8 cellular contexts compared by ENCODE assay signal in the genomic region with DNA sequence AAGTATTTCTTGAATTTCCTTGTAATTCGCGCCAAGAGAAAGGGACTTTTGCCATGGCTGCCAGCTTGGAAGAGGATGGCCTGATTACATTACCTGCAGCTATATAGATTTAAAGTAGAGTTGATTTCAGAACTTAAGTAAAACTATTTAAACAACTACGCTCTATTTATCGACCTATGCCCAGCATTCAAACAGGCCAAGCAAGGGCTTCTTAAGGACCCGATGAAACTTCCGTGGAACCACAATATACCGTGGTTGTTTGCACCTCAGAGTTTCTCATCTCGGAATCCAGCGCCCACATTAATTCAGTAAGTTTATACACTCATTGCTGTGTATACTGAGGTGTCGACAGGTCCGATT. TPM values are rescaled to one million over a fixed set of nuclear protein-coding genes. Genes with fewer than 3 reads are reported as not detected.
DNase-seq lines count a peak whose midpoint lies in the region; ATAC-seq and TF ChIP-seq lines count a peak whose summit lies in the region.

No MANE protein-coding gene starts in this region.

- no peaks in the 10 kb centered on the region for H3K79me2 ChIP-seq in OCI-LY7 (ENCODE audit: insufficient read depth, low read depth, low read length)

- POLR2A ChIA-PET in OCI-LY7 (lab: Charles Lee) = no interaction called here

- WGBS in endodermal cell (ENCODE audit: insufficient coverage in 1 of 2, insufficient read length in 1 of 2), 2 experiments = 20 to 36% methylated on average over 9 to 11 of the region's 11 CpGs

- intact Hi-C loops in OCI-LY7 (cut with micrococcal nuclease; ENCODE audit: unreplicated experiment) = no loop called here

- DNase-seq in BE2C (no peak), OCI-LY7 (ENCODE audit: low spot score) (no peak), endodermal cell (no peak), neural crest cell (ENCODE audit: low read depth, low spot score) (no peak), NCI-H345 treated with DMSO at 0.1 percent for 48 hours (lab: John Stamatoyannopoulos, UW; ENCODE audit: unreplicated experiment) (no peak), DMS53 treated with DMSO at 0.1 percent for 48 hours (lab: John Stamatoyannopoulos, UW; ENCODE audit: unreplicated experiment) (no peak), KBM-7 (no peak)

- BruUV-seq in OCI-LY7 (replicated peaks; lab: Mats Ljungman, UMichigan) = no TSS peak

- H3K4me1 Mint-ChIP-seq in endodermal cell (peaks cover 31% of the 10 kb centered on the region), neural crest cell (peaks cover 43% of the 10 kb centered on the region)

- peak overlapping the region; percentile 45 for H3K9ac ChIP-seq in endodermal cell (ENCODE audit: extremely low read depth, low read length, poor library complexity, severe bottlenecking)

- TF ChIP-seq CTCF in BE2C (IDR thresholded peaks at IDR 0.05; ENCODE audit: low read depth, low read length) (no peak), OCI-LY7 (conservative IDR thresholded peaks at IDR 0.05; ENCODE audit: low read length) (no peak), endodermal cell (conservative IDR thresholded peaks at IDR 0.05) (no peak), neural crest cell (conservative IDR thresholded peaks at IDR 0.05) (no peak)

- no peak overlapping the region for H3K4me2 ChIP-seq in OCI-LY7 (ENCODE audit: low read length)

- H3K27me3 Mint-ChIP-seq in endodermal cell (ENCODE audit: insufficient read depth) (peaks cover 4% of the 10 kb centered on the region), neural crest cell (ENCODE audit: low read depth) (peaks cover 3% of the 10 kb centered on the region)

- ATAC-seq in GM19463 (IDR thresholded peaks at IDR 0.05; ENCODE audit: unreplicated experiment) = no peak

- H3K27me3 ChIP-seq in BE2C = peaks cover 5% of the 10 kb centered on the region; the same call in 1 of the 2 replicates
- no peaks in the 10 kb centered on the region for H3K27me3 ChIP-seq in endodermal cell (ENCODE audit: control insufficient read depth, insufficient read depth, low read length, poor library complexity, severe bottlenecking)

- H3K9me3 ChIP-seq in BE2C (no peaks in the 10 kb centered on the region), OCI-LY7 (ENCODE audit: low read length) (no peaks in the 10 kb centered on the region), endodermal cell (ENCODE audit: control insufficient read depth, low read length) (no peaks in the 10 kb centered on the region)

- CTCF ChIA-PET in OCI-LY7 (lab: Charles Lee; ENCODE audit: unreplicated experiment) = no interaction called here

- H3K27ac ChIP-seq in OCI-LY7 (ENCODE audit: low read depth, low read length, poor library complexity, severe bottlenecking) (no peak overlapping the region), endodermal cell (ENCODE audit: low read depth, low read length) (no peak overlapping the region)

- H3K9me2 ChIP-seq in OCI-LY7 (ENCODE audit: insufficient read depth, low read length) = no peaks in the 10 kb centered on the region

- in situ Hi-C loops in KBM-7 (cut with MboI; ENCODE audit: low pct_unique_long_range_greater_than_20kb, low sequenced_read_pairs) = no loop called here

- H3K9me3 Mint-ChIP-seq in endodermal cell (no peaks in the 10 kb centered on the region), neural crest cell (no peaks in the 10 kb centered on the region)

- H3K36me3 ChIP-seq in BE2C = no peaks in the 10 kb centered on the region
- no peaks in the 10 kb centered on the region for H3K36me3 ChIP-seq in OCI-LY7 (ENCODE audit: insufficient read depth, low read length)
- H3K36me3 ChIP-seq in endodermal cell (ENCODE audit: control insufficient read depth, insufficient read depth, low read length) = no peaks in the 10 kb centered on the region

- H3K4me1 ChIP-seq in BE2C (peaks cover 3% of the 10 kb centered on the region), OCI-LY7 (ENCODE audit: insufficient read depth, low read length, poor library complexity, severe bottlenecking) (peaks cover 10% of the 10 kb centered on the region), endodermal cell (ENCODE audit: control insufficient read depth, insufficient read depth, low read length) (peaks cover 8% of the 10 kb centered on the region)

- peak overlapping the region; percentile 42; the same call in 1 of the 2 replicates for H2AFZ ChIP-seq in OCI-LY7 (ENCODE audit: low read length)

- peak overlapping the region; percentile 92 for H3K27ac Mint-ChIP-seq in endodermal cell
- H3K27ac Mint-ChIP-seq in neural crest cell (ENCODE audit: unreplicated experiment) = no peak overlapping the region

- H4K20me1 ChIP-seq in OCI-LY7 (ENCODE audit: insufficient read depth, low read length) = no peaks in the 10 kb centered on the region

- H3K36me3 Mint-ChIP-seq in endodermal cell (ENCODE audit: low read depth) = no peaks in the 10 kb centered on the region
- no peaks in the 10 kb centered on the region for H3K36me3 Mint-ChIP-seq in neural crest cell (ENCODE audit: low read depth)

- H3K4me3 Mint-ChIP-seq in endodermal cell (peak overlapping the region; percentile 63), neural crest cell (peak overlapping the region; percentile 95)

- peak overlapping the region; percentile 47 for H3K4me3 ChIP-seq in BE2C (ENCODE audit: low read depth, low read length)
- no peak overlapping the region for H3K4me3 ChIP-seq in OCI-LY7 (ENCODE audit: low read depth, low read length, poor library complexity, severe bottlenecking)
- peak overlapping the region; percentile 81 for H3K4me3 ChIP-seq in endodermal cell (ENCODE audit: low read length)

RNA-seq across cellular contexts. Expression of gene CDC14B, which starts 0.5 kb away (rescaled TPM):
- 0.83 TPM for polyA plus RNA-seq in BE2C (2012; ENCODE audit: insufficient read depth, insufficient read length, low read depth)
- not detected in 2 replicates for total RNA-seq in OCI-LY7 (2014; rRNA removed; shearing (Covaris generic))
- total RNA-seq in OCI-LY7 (2022) = 0.27 and 0.44 TPM in 2 replicates
- 10 to 100 TPM; 47.5 to 48.3 TPM for total RNA-seq in endodermal cell
- 16.4 TPM for polyA plus RNA-seq in endodermal cell (2013, experiment 1 of 2)
- polyA plus RNA-seq in endodermal cell (2013, experiment 2 of 2) = 17.9 TPM
- 29.2 and 30.5 TPM in 2 replicates for total RNA-seq in neural crest cell

RNA-seq across cellular contexts. Expression of gene PRXL2C, which starts 35.0 kb away (rescaled TPM):
- polyA plus RNA-seq in BE2C (2012; ENCODE audit: insufficient read depth, insufficient read length, low read depth) = 2.5 TPM
- total RNA-seq in OCI-LY7 (2014; rRNA removed; shearing (Covaris generic)) = not detected in 2 replicates
- total RNA-seq in OCI-LY7 (2022) = not detected in 2 replicates
- 1 to 10 TPM; 2.5 to 4.9 TPM for total RNA-seq in endodermal cell
- 2.9 TPM for polyA plus RNA-seq in endodermal cell (2013, experiment 1 of 2)
- polyA plus RNA-seq in endodermal cell (2013, experiment 2 of 2) = 3.2 TPM
- 5.9 and 6.7 TPM in 2 replicates for total RNA-seq in neural crest cell

Comparison
In these comparisons a context has a peak if more than half of its experiments do, and no peak if none do; other contexts are left out.
1. RNA of gene CDC14B, which starts 0.5 kb away (total RNA-seq): 47.5 to 48.3 TPM in endodermal cell and 29.2 to 30.5 TPM in neural crest cell; 0.27 to 0.44 TPM in OCI-LY7; every median in the first group is over 10 times any median in the second.